ENCODE assay signal across 1 cellular context in the genomic region with DNA sequence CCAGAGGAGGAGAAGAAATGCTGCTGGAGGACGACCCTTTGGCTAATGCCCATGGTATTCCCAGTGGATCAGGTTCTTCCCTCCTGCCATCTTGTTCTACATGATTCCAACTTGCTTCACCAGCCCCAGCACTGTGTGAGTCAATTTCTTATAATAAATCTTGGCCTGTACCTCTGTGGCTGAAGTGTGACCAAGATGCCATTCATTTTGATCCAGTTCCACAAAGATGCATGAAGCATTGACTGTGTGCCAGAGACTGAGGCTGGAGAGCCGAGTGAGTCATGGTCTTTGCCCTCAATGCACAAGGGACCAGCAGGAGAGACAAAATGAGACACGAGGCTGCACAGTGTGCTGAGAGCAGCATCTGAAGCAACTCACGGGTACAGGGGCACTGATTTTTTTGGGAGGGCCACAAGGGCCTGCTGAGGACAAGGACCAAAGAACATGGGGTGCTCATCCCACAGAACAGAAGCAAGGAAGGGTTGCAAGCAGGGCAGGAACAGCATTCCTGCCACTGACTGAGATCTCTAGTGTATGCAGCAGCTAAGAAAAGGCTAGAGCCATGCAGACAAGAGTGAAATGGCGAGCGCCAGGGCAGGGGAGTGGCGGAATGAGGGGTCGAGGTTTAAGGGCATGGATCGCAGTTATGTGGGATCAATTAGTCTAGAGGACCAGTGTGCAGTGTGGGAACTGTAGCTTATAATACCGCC.
TF ChIP-seq lines count a peak whose summit lies in the region.

No MANE protein-coding gene starts in this region.

TF ChIP-seq in SK-N-SH, 30 proteins besides CTCF, POLR2A, EP300 and RAD21 (continued from another document):
- TF ChIP-seq JUND (IDR thresholded peaks at IDR 0.05) = peak; percentile 57
- TF ChIP-seq GATA2 (CRISPR knock-in tag; IDR thresholded peaks at IDR 0.05) = no peak
- TF ChIP-seq NFIC (IDR thresholded peaks at IDR 0.05; ENCODE audit: borderline replicate concordance) = peak; percentile 84; the same call in 1 of the 2 replicates
- no peak for TF ChIP-seq SMC3 (IDR thresholded peaks at IDR 0.05; ENCODE audit: low read depth, low read length)
- TF ChIP-seq, protein P1, sequence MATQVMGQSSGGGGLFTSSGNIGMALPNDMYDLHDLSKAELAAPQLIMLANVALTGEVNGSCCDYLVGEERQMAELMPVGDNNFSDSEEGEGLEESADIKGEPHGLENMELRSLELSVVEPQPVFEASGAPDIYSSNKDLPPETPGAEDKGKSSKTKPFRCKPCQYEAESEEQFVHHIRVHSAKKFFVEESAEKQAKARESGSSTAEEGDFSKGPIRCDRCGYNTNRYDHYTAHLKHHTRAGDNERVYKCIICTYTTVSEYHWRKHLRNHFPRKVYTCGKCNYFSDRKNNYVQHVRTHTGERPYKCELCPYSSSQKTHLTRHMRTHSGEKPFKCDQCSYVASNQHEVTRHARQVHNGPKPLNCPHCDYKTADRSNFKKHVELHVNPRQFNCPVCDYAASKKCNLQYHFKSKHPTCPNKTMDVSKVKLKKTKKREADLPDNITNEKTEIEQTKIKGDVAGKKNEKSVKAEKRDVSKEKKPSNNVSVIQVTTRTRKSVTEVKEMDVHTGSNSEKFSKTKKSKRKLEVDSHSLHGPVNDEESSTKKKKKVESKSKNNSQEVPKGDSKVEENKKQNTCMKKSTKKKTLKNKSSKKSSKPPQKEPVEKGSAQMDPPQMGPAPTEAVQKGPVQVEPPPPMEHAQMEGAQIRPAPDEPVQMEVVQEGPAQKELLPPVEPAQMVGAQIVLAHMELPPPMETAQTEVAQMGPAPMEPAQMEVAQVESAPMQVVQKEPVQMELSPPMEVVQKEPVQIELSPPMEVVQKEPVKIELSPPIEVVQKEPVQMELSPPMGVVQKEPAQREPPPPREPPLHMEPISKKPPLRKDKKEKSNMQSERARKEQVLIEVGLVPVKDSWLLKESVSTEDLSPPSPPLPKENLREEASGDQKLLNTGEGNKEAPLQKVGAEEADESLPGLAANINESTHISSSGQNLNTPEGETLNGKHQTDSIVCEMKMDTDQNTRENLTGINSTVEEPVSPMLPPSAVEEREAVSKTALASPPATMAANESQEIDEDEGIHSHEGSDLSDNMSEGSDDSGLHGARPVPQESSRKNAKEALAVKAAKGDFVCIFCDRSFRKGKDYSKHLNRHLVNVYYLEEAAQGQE (IDR thresholded peaks at IDR 0.05; ENCODE audit: low read depth, low read length) = no peak
- TF ChIP-seq, protein P2, sequence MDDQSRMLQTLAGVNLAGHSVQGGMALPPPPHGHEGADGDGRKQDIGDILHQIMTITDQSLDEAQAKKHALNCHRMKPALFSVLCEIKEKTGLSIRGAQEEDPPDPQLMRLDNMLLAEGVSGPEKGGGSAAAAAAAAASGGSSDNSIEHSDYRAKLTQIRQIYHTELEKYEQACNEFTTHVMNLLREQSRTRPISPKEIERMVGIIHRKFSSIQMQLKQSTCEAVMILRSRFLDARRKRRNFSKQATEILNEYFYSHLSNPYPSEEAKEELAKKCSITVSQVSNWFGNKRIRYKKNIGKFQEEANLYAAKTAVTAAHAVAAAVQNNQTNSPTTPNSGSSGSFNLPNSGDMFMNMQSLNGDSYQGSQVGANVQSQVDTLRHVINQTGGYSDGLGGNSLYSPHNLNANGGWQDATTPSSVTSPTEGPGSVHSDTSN (IDR thresholded peaks at IDR 0.05) = peak; percentile 81
- no peak for TF ChIP-seq FOXJ3 (CRISPR knock-in tag; IDR thresholded peaks at IDR 0.05)
- no peak for TF ChIP-seq ELF1 (IDR thresholded peaks at IDR 0.05)
- TF ChIP-seq GABPA (IDR thresholded peaks at IDR 0.05; ENCODE audit: low read depth) = no peak
- TF ChIP-seq TAF1 (IDR thresholded peaks at IDR 0.05; ENCODE audit: borderline replicate concordance, low read depth, low read length) = no peak
- no peak for TF ChIP-seq NRF1 (IDR thresholded peaks at IDR 0.05; ENCODE audit: low read depth, low read length)
- no peak for TF ChIP-seq MXI1 (IDR thresholded peaks at IDR 0.05; ENCODE audit: low read depth, low read length)
- TF ChIP-seq TEAD4 (IDR thresholded peaks at IDR 0.05; ENCODE audit: borderline replicate concordance, insufficient read depth) = no peak
